In the genomic region with DNA sequence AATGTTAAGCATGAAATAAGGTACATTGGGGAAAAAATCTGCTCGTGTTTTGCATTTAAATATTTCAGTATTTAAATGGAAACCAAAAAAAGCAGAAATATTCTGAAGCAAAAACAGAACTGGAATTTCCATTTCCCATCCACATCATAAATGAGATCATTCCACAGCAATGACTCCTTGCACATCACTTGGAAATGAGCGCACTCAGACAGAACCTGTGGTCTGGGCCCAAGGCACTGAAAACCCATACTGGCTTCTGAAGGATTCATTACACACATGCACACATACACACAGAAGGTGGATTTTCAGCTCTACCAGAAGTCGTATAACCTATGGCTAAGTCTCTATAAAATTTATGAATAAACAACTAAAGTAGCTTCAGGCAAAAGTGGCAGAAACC, we compare ENCODE assay signal across 15 cellular contexts.
DNase-seq lines count a peak whose midpoint lies in the region; ATAC-seq and TF ChIP-seq lines count a peak whose summit lies in the region.
"Had no signal": no experiment of that assay in that cellular context is flagged by ENCODE, and none has a peak within 500 bp of the region (broad histone marks: within the 10 kb centered on the region; RNA-seq: fewer than 3 reads in every experiment).

No MANE protein-coding gene starts in this region.

- dilution Hi-C loops in mammary epithelial cell (cut with HindIII; ENCODE audit: low sequenced_read_pairs), result no loop called here

- no peak overlapping the region for H3K4me3 ChIP-seq in mammary epithelial cell (replicated peaks in 1 of 3; ENCODE audit: insufficient read depth in 1 of 3, low read depth in 2 of 3, low read length in 3 of 3)
- no peak overlapping the region for H3K4me3 ChIP-seq in breast epithelium
- H3K4me3 ChIP-seq in SK-N-SH (ENCODE audit: low read depth in 2 of 2, low read length in 1 of 2), result no peak overlapping the region
- H3K4me3 ChIP-seq: prostate gland had no signal

- BruUV-seq in mammary epithelial cell (replicated peaks; lab: Mats Ljungman, UMichigan), result no TSS peak

- H3K9me3 ChIP-seq in mammary epithelial cell (replicated peaks; ENCODE audit: insufficient read depth, low read length) (no peaks in the 10 kb centered on the region), breast epithelium (no peaks in the 10 kb centered on the region), SK-N-SH (no peaks in the 10 kb centered on the region)
- H3K9me3 ChIP-seq: prostate gland had no signal

- H3K79me2 ChIP-seq in mammary epithelial cell (ENCODE audit: insufficient read depth, low read length), result no peaks in the 10 kb centered on the region
- H3K79me2 ChIP-seq in SK-N-SH (ENCODE audit: insufficient read depth), result no peaks in the 10 kb centered on the region

- TF ChIP-seq CTCF in mammary epithelial cell (conservative IDR thresholded peaks at IDR 0.05 in 1 of 2, IDR thresholded peaks at IDR 0.05 in 1 of 2; ENCODE audit: extremely low read depth in 1 of 2, insufficient read depth in 1 of 2, low read depth in 1 of 2, low read length in 2 of 2) (no peak), breast epithelium (IDR thresholded peaks at IDR 0.05) (no peak), SK-N-SH (IDR thresholded peaks at IDR 0.05) (no peak)

- no peak for ATAC-seq in HG03175 (IDR thresholded peaks at IDR 0.05; ENCODE audit: unreplicated experiment)

- H3F3A ChIP-seq in SK-N-SH (replicated peaks; ENCODE audit: insufficient read depth), result no peaks in the 10 kb centered on the region

- H3K4me1 Mint-ChIP-seq in activated CD4-positive, alpha-beta memory T cell treated with anti-CD3 and anti-CD28 coated beads, Interleukin-2, amount 10 ng/mL, durations not matched to agents 7 days and 5 days, result no peaks in the 10 kb centered on the region
- H3K4me1 Mint-ChIP-seq: activated naive CD8-positive, alpha-beta T cell treated with anti-CD3 and anti-CD28 coated beads, Interleukin-2, amount 10 ng/mL, durations not matched to agents 7 days and 5 days had no signal

- WGBS in mammary epithelial cell (ENCODE audit: low coverage, missing lambda C conversion rate), result 84% methylated on average over 3 of the region's 3 CpGs
- WGBS in SK-N-SH (ENCODE audit: low lambda C conversion rate), result 54% methylated on average over 3 of the region's 3 CpGs

- H3K27ac Mint-ChIP-seq in activated CD4-positive, alpha-beta memory T cell treated with anti-CD3 and anti-CD28 coated beads, Interleukin-2, amount 10 ng/mL, durations not matched to agents 7 days and 5 days, result no peak overlapping the region
- H3K27ac Mint-ChIP-seq: activated naive CD8-positive, alpha-beta T cell treated with anti-CD3 and anti-CD28 coated beads, Interleukin-2, amount 10 ng/mL, durations not matched to agents 7 days and 5 days; type B pancreatic cell had no signal

- H3K4me3 Mint-ChIP-seq in activated CD4-positive, alpha-beta memory T cell treated with anti-CD3 and anti-CD28 coated beads, Interleukin-2, amount 10 ng/mL, durations not matched to agents 7 days and 5 days, result no peak overlapping the region
- H3K4me3 Mint-ChIP-seq: activated naive CD8-positive, alpha-beta T cell treated with anti-CD3 and anti-CD28 coated beads, Interleukin-2, amount 10 ng/mL, durations not matched to agents 7 days and 5 days; type B pancreatic cell had no signal

- H3K4me1 ChIP-seq in mammary epithelial cell (ENCODE audit: insufficient read depth, low read length) (no peaks in the 10 kb centered on the region), breast epithelium (no peaks in the 10 kb centered on the region), SK-N-SH (ENCODE audit: control insufficient read depth in 1 of 2, insufficient read depth in 2 of 2, low read depth in 1 of 2, low read length in 1 of 2) (peaks cover 0 to 29% of the 10 kb centered on the region in 2 experiments)
- H3K4me1 ChIP-seq: prostate gland had no signal

- intact Hi-C loops in mammary epithelial cell (cut with micrococcal nuclease), result no loop called here
- intact Hi-C loops in breast epithelium (cut with DNase I; ENCODE audit: low total_unique reads), result no loop called here

- H3K27me3 Mint-ChIP-seq in activated CD4-positive, alpha-beta memory T cell treated with anti-CD3 and anti-CD28 coated beads, Interleukin-2, amount 10 ng/mL, durations not matched to agents 7 days and 5 days, result no peaks in the 10 kb centered on the region
- H3K27me3 Mint-ChIP-seq: type B pancreatic cell had no signal

- H3K27ac ChIP-seq in mammary epithelial cell (ENCODE audit: insufficient read depth, low read depth, low read length) (no peak overlapping the region), breast epithelium (no peak overlapping the region), SK-N-SH (ENCODE audit: low read depth in 2 of 2, low read length in 1 of 2) (0 out of 4 replicates have a peak overlapping the region, but pooled peaks of 1 of the 2 experiments have one; percentile 13)
- H3K27ac ChIP-seq: prostate gland had no signal

- H4K20me1 ChIP-seq in mammary epithelial cell (ENCODE audit: insufficient read depth, low read length) (no peaks in the 10 kb centered on the region), SK-N-SH (ENCODE audit: insufficient read depth) (no peaks in the 10 kb centered on the region)

- no peak for TF ChIP-seq POLR2A in breast epithelium (IDR thresholded peaks at IDR 0.05)

- DNase-seq in mammary epithelial cell, result peak; percentile 52
- no peak for DNase-seq in breast epithelium (ENCODE audit: low spot score in 2 of 2)
- DNase-seq in SK-N-SH, result no peak
- peak; percentile 86 for DNase-seq in fibroblast of peridontal ligament (ENCODE audit: extremely low read depth)
- DNase-seq in activated CD4-positive, alpha-beta memory T cell treated with anti-CD3 and anti-CD28 coated beads, Interleukin-2, amount 10 ng/mL, durations not matched to agents 7 days and 5 days, result no peak
- no peak for DNase-seq in NCI-H2081 treated with DMSO at 0.1 percent for 48 hours (lab: John Stamatoyannopoulos, UW)
- DNase-seq in 8988T, result no peak
- DNase-seq: ACHN; activated CD8-positive, alpha-beta memory T cell treated with anti-CD3 and anti-CD28 coated beads, Interleukin-2, amount 50 U/mL, for 48 hours; activated naive CD8-positive, alpha-beta T cell treated with anti-CD3 and anti-CD28 coated beads, Interleukin-2, amount 10 ng/mL, durations not matched to agents 7 days and 5 days; dermis blood vessel endothelial cell; DMS79 had no signal

- H2AFZ ChIP-seq in mammary epithelial cell (ENCODE audit: low read depth, low read length), result no peak overlapping the region
- H2AFZ ChIP-seq in SK-N-SH (ENCODE audit: low read depth), result no peak overlapping the region

- POLR2A ChIA-PET in SK-N-SH (lab: Yijun Ruan, JAX), result no interaction called here
- POLR2A ChIA-PET in activated CD4-positive, alpha-beta memory T cell treated with anti-CD3 and anti-CD28 coated beads, Interleukin-2, amount 10 ng/mL, durations not matched to agents 7 days and 5 days (lab: Charles Lee), result interaction anchor here (0.7 kb wide), 1 partner anchor 92 kb away, joined by 3 read pairs; no protein-coding TSS in a partner anchor

- no peaks in the 10 kb centered on the region for H3K36me3 Mint-ChIP-seq in activated CD4-positive, alpha-beta memory T cell treated with anti-CD3 and anti-CD28 coated beads, Interleukin-2, amount 10 ng/mL, durations not matched to agents 7 days and 5 days (ENCODE audit: low read depth)
- H3K36me3 Mint-ChIP-seq: activated naive CD8-positive, alpha-beta T cell treated with anti-CD3 and anti-CD28 coated beads, Interleukin-2, amount 10 ng/mL, durations not matched to agents 7 days and 5 days; type B pancreatic cell had no signal

- no peak for TF ChIP-seq RAD21 in SK-N-SH (IDR thresholded peaks at IDR 0.05; ENCODE audit: low read length)

- H3K9me2 ChIP-seq in SK-N-SH, result no peaks in the 10 kb centered on the region

- H3K36me3 ChIP-seq in mammary epithelial cell (ENCODE audit: insufficient read depth, low read length), result no peaks in the 10 kb centered on the region
- no peaks in the 10 kb centered on the region for H3K36me3 ChIP-seq in breast epithelium
- no peaks in the 10 kb centered on the region for H3K36me3 ChIP-seq in SK-N-SH (replicated peaks in 1 of 2; ENCODE audit: control insufficient read depth in 1 of 2, insufficient read depth in 2 of 2, low read length in 1 of 2)
- H3K36me3 ChIP-seq: prostate gland had no signal

- H3K27me3 ChIP-seq in mammary epithelial cell (ENCODE audit: insufficient read depth, low read length) (no peaks in the 10 kb centered on the region), breast epithelium (no peaks in the 10 kb centered on the region), SK-N-SH (ENCODE audit: insufficient read depth) (no peaks in the 10 kb centered on the region)

- H3K9ac ChIP-seq in mammary epithelial cell (ENCODE audit: insufficient read depth, low read length) (no peak overlapping the region), SK-N-SH (no peak overlapping the region)

- H3K9me3 Mint-ChIP-seq in activated CD4-positive, alpha-beta memory T cell treated with anti-CD3 and anti-CD28 coated beads, Interleukin-2, amount 10 ng/mL, durations not matched to agents 7 days and 5 days, result no peaks in the 10 kb centered on the region
- H3K9me3 Mint-ChIP-seq: activated naive CD8-positive, alpha-beta T cell treated with anti-CD3 and anti-CD28 coated beads, Interleukin-2, amount 10 ng/mL, durations not matched to agents 7 days and 5 days; type B pancreatic cell had no signal

- CTCF ChIA-PET in mammary epithelial cell (lab: Charles Lee; ENCODE audit: low non-redundant PET), result no interaction called here
- CTCF ChIA-PET in SK-N-SH (lab: Yijun Ruan, JAX), result no interaction called here
- CTCF ChIA-PET in activated CD4-positive, alpha-beta memory T cell treated with anti-CD3 and anti-CD28 coated beads, Interleukin-2, amount 10 ng/mL, durations not matched to agents 7 days and 5 days (lab: Charles Lee), result no interaction called here

- in situ Hi-C loops in mammary epithelial cell (cut with MboI; ENCODE audit: low sequenced_read_pairs in 2 of 2), result no loop called here

- no peak for TF ChIP-seq EP300 in SK-N-SH (IDR thresholded peaks at IDR 0.05; ENCODE audit: borderline replicate concordance in 1 of 2, low read depth in 1 of 2, low read length in 1 of 2)

- no peak overlapping the region for H3K4me2 ChIP-seq in mammary epithelial cell (ENCODE audit: insufficient read depth, low read depth, low read length)
- H3K4me2 ChIP-seq in SK-N-SH, result no peak overlapping the region

TF ChIP-seq in SK-N-SH, 30 proteins besides CTCF, POLR2A, EP300 and RAD21:
- TF ChIP-seq FOXM1 (IDR thresholded peaks at IDR 0.05; ENCODE audit: low read depth), result no peak
- TF ChIP-seq FOSL2 (IDR thresholded peaks at IDR 0.05; ENCODE audit: borderline replicate concordance, low read depth), result peak; percentile 34; the same call in 1 of the 2 replicates

Comparison
In these comparisons a context has a peak if more than half of its experiments do, and no peak if none do; other contexts are left out.
1. DNase-seq: peak in mammary epithelial cell (single experiment) and fibroblast of peridontal ligament (single experiment); none in breast epithelium (0 of 2), SK-N-SH (single experiment), activated CD4-positive, alpha-beta memory T cell treated with anti-CD3 and anti-CD28 coated beads, Interleukin-2, amount 10 ng/mL, durations not matched to agents 7 days and 5 days (single experiment), NCI-H2081 treated with DMSO at 0.1 percent for 48 hours (single experiment) and 8988T (single experiment).